Comparison of ENCODE assay signal across 18 cellular contexts in the genomic region with DNA sequence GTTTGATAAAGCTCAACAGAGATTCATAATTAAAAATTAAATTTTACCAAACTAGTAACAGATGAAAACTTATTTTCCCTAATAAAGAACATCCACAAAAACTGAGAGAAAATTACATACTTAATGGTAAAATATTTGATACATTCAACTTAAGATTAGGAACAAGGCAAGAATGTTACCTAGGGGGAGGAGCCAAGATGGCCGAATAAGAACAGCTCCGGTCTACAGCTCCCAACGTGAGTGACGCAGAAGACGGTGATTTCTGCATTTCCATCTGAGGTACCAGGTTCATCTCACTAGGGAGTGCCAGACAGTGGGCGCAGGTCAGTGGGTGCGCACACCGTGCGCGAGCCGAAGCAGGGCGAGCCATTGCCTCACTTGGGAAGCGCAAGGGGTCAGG. TPM values are rescaled to one million over a fixed set of nuclear protein-coding genes. Genes with fewer than 3 reads are reported as not detected.
"Had no signal": no experiment of that assay in that cellular context is flagged by ENCODE, and none has a peak within 500 bp of the region (broad histone marks: within the 10 kb centered on the region; RNA-seq: fewer than 3 reads in every experiment).

No MANE protein-coding gene starts in this region.

RNA-seq across cellular contexts. Expression of a gene that starts 20.8 kb away (rescaled TPM):
- total RNA-seq: activated CD4-positive, alpha-beta memory T cell treated with anti-CD3 and anti-CD28 coated beads for 36 hours; activated CD4-positive, alpha-beta T cell treated with anti-CD3 and anti-CD28 coated beads, Interleukin-2, amount 10 ng/mL, durations not matched to agents 24 days and 14 days; activated CD8-positive, alpha-beta memory T cell treated with anti-CD3 and anti-CD28 coated beads for 36 hours; activated naive CD8-positive, alpha-beta T cell treated with anti-CD3 and anti-CD28 coated beads, Interleukin-2, amount 10 ng/mL, durations not matched to agents 7 days and 5 days; ascending aorta; cardiac muscle cell; esophagus mucosa; foreskin keratinocyte; kidney; left colon; liver; mammary epithelial cell; naive thymus-derived CD8-positive, alpha-beta T cell; sciatic nerve; T-helper 17 cell; upper lobe of right lung had no signal
- polyA plus RNA-seq: cardiac muscle cell; foreskin keratinocyte; immature natural killer cell; liver; mammary epithelial cell; naive thymus-derived CD8-positive, alpha-beta T cell; ovary had no signal
